23 cellular contexts compared by ENCODE assay signal in genomic region chr15:65958835-65959234, GRCh38.
"Had no signal": no experiment of that assay in that cellular context is flagged by ENCODE, and none has a peak within 500 bp of the region (broad histone marks: within the 10 kb centered on the region; RNA-seq: fewer than 3 reads in every experiment).

No MANE protein-coding gene starts in this region.

- H3K36me3 ChIP-seq: colonic mucosa, esophagus muscularis mucosa, gastroesophageal sphincter, heart left ventricle, lower lobe of right lung had no signal

- H3K9me3 ChIP-seq: colonic mucosa, esophagus muscularis mucosa, gastroesophageal sphincter, heart left ventricle, lower lobe of right lung, mucosa of descending colon had no signal

- H3K9me3 Mint-ChIP-seq: dendritic cell treated with granulocyte-macrophage colony-stimulating factor and Interleukin-4, amounts not matched to agents 40 ng/mL and 50 ng/mL, for 4 days; effector memory CD8-positive, alpha-beta T cell; endodermal cell; mesothelial cell of epicardium had no signal

- ATAC-seq: effector memory CD8-positive, alpha-beta T cell; foreskin keratinocyte; gastroesophageal sphincter; heart left ventricle; left colon; left lobe of liver; left ventricle myocardium superior; lower lobe of right lung; mucosa of descending colon had no signal

- H3K4me3 ChIP-seq: colonic mucosa, esophagus muscularis mucosa, gastroesophageal sphincter, heart left ventricle, hepatocyte, lower lobe of right lung, mucosa of descending colon had no signal

- H3K27me3 ChIP-seq: colonic mucosa had no signal

- H3K27ac Mint-ChIP-seq: dendritic cell treated with granulocyte-macrophage colony-stimulating factor and Interleukin-4, amounts not matched to agents 40 ng/mL and 50 ng/mL, for 4 days; effector memory CD8-positive, alpha-beta T cell; endodermal cell; immature natural killer cell; mesothelial cell of epicardium had no signal

- H3K4me1 ChIP-seq: colonic mucosa, esophagus muscularis mucosa, gastroesophageal sphincter, heart left ventricle, lower lobe of right lung had no signal

- DNase-seq: colonic mucosa; cortex of kidney; effector CD8-positive, alpha-beta T cell; effector memory CD8-positive, alpha-beta T cell; endodermal cell; foreskin keratinocyte; heart left ventricle; hypothalamus; immature natural killer cell; islet precursor cell; kidney; kidney glomerular epithelial cell; left colon; left ventricle myocardium superior; lower lobe of right lung; mesenchymal stem cell; mucosa of descending colon had no signal

- H3K4me3 Mint-ChIP-seq: dendritic cell treated with granulocyte-macrophage colony-stimulating factor and Interleukin-4, amounts not matched to agents 40 ng/mL and 50 ng/mL, for 4 days; effector memory CD8-positive, alpha-beta T cell; endodermal cell; immature natural killer cell; mesothelial cell of epicardium had no signal

- H3K27ac ChIP-seq: colonic mucosa, esophagus muscularis mucosa, foreskin keratinocyte, gastroesophageal sphincter, heart left ventricle, hepatocyte, lower lobe of right lung had no signal

- H3K4me1 Mint-ChIP-seq: immature natural killer cell had no signal
